Comparison of ENCODE assay signal across 11 cellular contexts in the genomic region with DNA sequence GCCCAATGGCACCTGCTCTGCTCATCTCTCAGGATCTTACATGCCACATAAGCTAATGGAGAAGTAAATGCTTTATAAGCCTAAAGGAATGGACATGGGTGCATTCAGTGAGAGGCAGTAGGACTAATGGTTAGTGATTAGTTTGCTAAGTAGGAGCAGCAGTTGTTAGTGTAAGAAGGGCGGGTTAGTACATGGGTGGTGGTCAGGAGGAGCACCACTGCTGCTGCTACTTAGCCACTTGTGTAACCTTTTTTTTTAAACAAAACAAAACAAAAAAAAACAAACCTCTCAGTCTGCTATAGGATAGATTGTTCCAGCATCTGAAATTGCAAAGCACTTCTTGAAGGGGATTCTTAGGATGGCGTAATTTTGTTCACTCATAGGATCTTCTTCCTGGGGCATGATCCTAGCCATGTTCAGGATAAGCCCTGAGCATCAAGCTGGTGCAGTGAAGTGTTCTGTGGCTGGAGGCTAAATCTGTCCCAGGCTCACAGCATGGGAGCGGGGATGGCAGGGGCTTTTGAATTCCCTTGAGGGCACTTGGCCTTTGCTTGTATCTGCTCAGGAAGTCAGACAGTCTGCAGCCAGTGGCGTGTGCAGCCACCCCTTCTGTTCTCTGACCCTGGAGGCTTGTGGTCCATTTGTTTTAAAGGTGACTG.
DNase-seq lines count a peak whose midpoint lies in the region; ATAC-seq lines count a peak whose summit lies in the region.
"Had no signal": no experiment of that assay in that cellular context is flagged by ENCODE, and none has a peak within 500 bp of the region (broad histone marks: within the 10 kb centered on the region; RNA-seq: fewer than 3 reads in every experiment).

No MANE protein-coding gene starts in this region.

- H3K27ac ChIP-seq in CD4-positive, CD25-positive, alpha-beta regulatory T cell (ENCODE audit: insufficient read depth, low read length, poor library complexity, severe bottlenecking): no peak overlapping the region

- H3K27me3 ChIP-seq in CD4-positive, CD25-positive, alpha-beta regulatory T cell (ENCODE audit: control insufficient read depth, insufficient read depth, low read length): no peaks in the 10 kb centered on the region

- no peak for ATAC-seq in CD4-positive, CD25-positive, alpha-beta regulatory T cell (ENCODE audit: low read depth in 2 of 2)
- ATAC-seq in GM19023 (IDR thresholded peaks at IDR 0.05; ENCODE audit: unreplicated experiment) (peak; percentile 56), HG03139 (IDR thresholded peaks at IDR 0.05; ENCODE audit: unreplicated experiment) (peak; percentile 58)
- no peak for ATAC-seq in stimulated activated naive CD8-positive, alpha-beta T cell treated with anti-CD3 and anti-CD28 coated beads, Interleukin-15, amount 100 ng/mL, for 72 hours
- ATAC-seq: activated CD4-positive, alpha-beta T cell treated with anti-CD3 and anti-CD28 coated beads for 36 hours; sciatic nerve had no signal

- peaks cover 0 to 1% (median 0%) of the 10 kb centered on the region in 7 donors for H3K9me3 Mint-ChIP-seq in CD4-positive, CD25-positive, alpha-beta regulatory T cell
- H3K9me3 Mint-ChIP-seq in stimulated activated naive CD8-positive, alpha-beta T cell treated with anti-CD3 and anti-CD28 coated beads, Interleukin-15, amount 100 ng/mL, for 72 hours: no peaks in the 10 kb centered on the region

- H3K9me3 ChIP-seq in CD4-positive, CD25-positive, alpha-beta regulatory T cell (ENCODE audit: control insufficient read depth in 2 of 2, low read length in 2 of 2): no peaks in the 10 kb centered on the region

- H3K4me1 Mint-ChIP-seq in CD4-positive, CD25-positive, alpha-beta regulatory T cell: peaks cover 59 to 99% (median 86%) of the 10 kb centered on the region in 4 donors
- H3K4me1 Mint-ChIP-seq in stimulated activated naive CD8-positive, alpha-beta T cell treated with anti-CD3 and anti-CD28 coated beads, Interleukin-15, amount 100 ng/mL, for 72 hours: peaks cover 74% of the 10 kb centered on the region

- H3K4me3 Mint-ChIP-seq in CD4-positive, CD25-positive, alpha-beta regulatory T cell: peak overlapping the region in 3 of 4 donors; percentile 22 to 78 (median 60)
- H3K4me3 Mint-ChIP-seq in stimulated activated naive CD8-positive, alpha-beta T cell treated with anti-CD3 and anti-CD28 coated beads, Interleukin-15, amount 100 ng/mL, for 72 hours: no peak overlapping the region
- H3K4me3 Mint-ChIP-seq: activated CD4-positive, alpha-beta T cell treated with anti-CD3 and anti-CD28 coated beads for 36 hours had no signal

- peak overlapping the region in 1 of 3 donors; percentile 86 for H3K27ac Mint-ChIP-seq in CD4-positive, CD25-positive, alpha-beta regulatory T cell
- no peak overlapping the region for H3K27ac Mint-ChIP-seq in stimulated activated naive CD8-positive, alpha-beta T cell treated with anti-CD3 and anti-CD28 coated beads, Interleukin-15, amount 100 ng/mL, for 72 hours
- H3K27ac Mint-ChIP-seq: activated CD4-positive, alpha-beta T cell treated with anti-CD3 and anti-CD28 coated beads for 36 hours had no signal

- no peak overlapping the region for H3K4me3 ChIP-seq in CD4-positive, CD25-positive, alpha-beta regulatory T cell (ENCODE audit: low read depth, low read length)

- peaks cover 4% of the 10 kb centered on the region for H3K36me3 Mint-ChIP-seq in CD4-positive, CD25-positive, alpha-beta regulatory T cell

- H3K27me3 Mint-ChIP-seq in CD4-positive, CD25-positive, alpha-beta regulatory T cell: no peaks in the 10 kb centered on the region
- no peaks in the 10 kb centered on the region for H3K27me3 Mint-ChIP-seq in stimulated activated naive CD8-positive, alpha-beta T cell treated with anti-CD3 and anti-CD28 coated beads, Interleukin-15, amount 100 ng/mL, for 72 hours
- H3K27me3 Mint-ChIP-seq: activated CD4-positive, alpha-beta T cell treated with anti-CD3 and anti-CD28 coated beads for 36 hours had no signal

- peaks cover 91% of the 10 kb centered on the region for H3K4me1 ChIP-seq in CD4-positive, CD25-positive, alpha-beta regulatory T cell (ENCODE audit: control insufficient read depth, insufficient read depth, low read length, poor library complexity, severe bottlenecking)

- DNase-seq in CD4-positive, CD25-positive, alpha-beta regulatory T cell: no peak
- DNase-seq in UCSD-AML1 (lab: John Stamatoyannopoulos, UW; ENCODE audit: unreplicated experiment): peak; percentile 30
- DNase-seq in activated CD8-positive, alpha-beta memory T cell treated with anti-CD3 and anti-CD28 coated beads, Interleukin-2, amount 50 U/mL, for 4 hours: no peak
- DNase-seq in stimulated activated naive CD8-positive, alpha-beta T cell treated with anti-CD3 and anti-CD28 coated beads, Interleukin-15, amount 100 ng/mL, for 72 hours: no peak
- no peak for DNase-seq in activated T-cell treated with anti-CD3 and anti-CD28 coated beads for 4 hours
- DNase-seq in activated gamma-delta T cell treated with Interleukin-2 at 50 U/mL for 16 hours: no peak
- DNase-seq: activated CD4-positive, alpha-beta T cell treated with anti-CD3 and anti-CD28 coated beads for 36 hours; stimulated activated naive CD4-positive, alpha-beta T cell treated with Interleukin-2 at 50 U/mL for 16 hours had no signal

- peaks cover 5% of the 10 kb centered on the region for H3K36me3 ChIP-seq in CD4-positive, CD25-positive, alpha-beta regulatory T cell (ENCODE audit: control insufficient read depth, insufficient read depth, low read length)

Comparison
In these comparisons a context has a peak if more than half of its experiments do, and no peak if none do; other contexts are left out.
1. ATAC-seq: peak in GM19023 (single experiment) and HG03139 (single experiment); none in CD4-positive, CD25-positive, alpha-beta regulatory T cell (0 of 2) and stimulated activated naive CD8-positive, alpha-beta T cell treated with anti-CD3 and anti-CD28 coated beads, Interleukin-15, amount 100 ng/mL, for 72 hours (single experiment).
2. H3K4me3 Mint-ChIP-seq: peak in CD4-positive, CD25-positive, alpha-beta regulatory T cell (3 of 4); none in stimulated activated naive CD8-positive, alpha-beta T cell treated with anti-CD3 and anti-CD28 coated beads, Interleukin-15, amount 100 ng/mL, for 72 hours (0 of 2).